Comparison of ENCODE assay signal across 8 cellular contexts in genomic region chr15:40340740-40341400, GRCh38. TPM values are rescaled to one million over a fixed set of nuclear protein-coding genes. Genes with fewer than 3 reads are reported as not detected.
DNase-seq lines count a peak whose midpoint lies in the region; ATAC-seq and TF ChIP-seq lines count a peak whose summit lies in the region.

Gene CCDC9B (minus strand): TSS chr15:40340939. CDS start chr15:40340819, 120 bp downstream.

- no peak for TF ChIP-seq CTCF in brain (conservative IDR thresholded peaks at IDR 0.05)

- peaks cover 65% of the 10 kb centered on the region for H3K4me1 Mint-ChIP-seq in brain

- H3K36me3 Mint-ChIP-seq in brain: no peaks in the 10 kb centered on the region

- DNase-seq in GM03348 (ENCODE audit: low spot score): peak; percentile 94
- peak; percentile 43 to 68 for DNase-seq in NCI-H446 (lab: John Stamatoyannopoulos, UW)
- no peak for DNase-seq in activated naive CD4-positive, alpha-beta T cell (lab: John Stamatoyannopoulos, UW)
- no peak for DNase-seq in stimulated activated CD4-positive, alpha-beta T cell treated with anti-CD3 and anti-CD28 coated beads, Interleukin-12 subunit alpha, Interleukin-12 subunit beta, amount 100 ng/mL, for 4 hours

- peak within 1 kb of the TSS; percentile 91 to 97 (median 95) for H3K27ac Mint-ChIP-seq in brain

- peak within 1 kb of the TSS in 4 of 5 experiments; percentile 46 to 70 (median 58) for H3K4me3 Mint-ChIP-seq in brain

- H3K9me3 Mint-ChIP-seq in brain: no peaks in the 10 kb centered on the region

- H3K9me3 ChIP-seq in iPS-15b (ENCODE audit: control insufficient read depth, insufficient read depth, low read length) (no peaks in the 10 kb centered on the region), skeletal muscle satellite cell (replicated peaks; ENCODE audit: low read length) (no peaks in the 10 kb centered on the region)

- H3K4me3 ChIP-seq in iPS-15b (ENCODE audit: low read depth, low read length) (no peak within 1 kb of the TSS), skeletal muscle satellite cell (ENCODE audit: low read length) (peak within 1 kb of the TSS; percentile 74)

- peak within 1 kb of the TSS; percentile 32 for H3K9ac ChIP-seq in iPS-15b (ENCODE audit: low read depth, low read length)
- peak within 1 kb of the TSS; percentile 95 for H3K9ac ChIP-seq in skeletal muscle satellite cell (ENCODE audit: low read depth, low read length)

- peak within 1 kb of the TSS; percentile 94 for H3K4me2 ChIP-seq in skeletal muscle satellite cell (ENCODE audit: low read length)

- peaks cover 5% of the 10 kb centered on the region for H3K4me1 ChIP-seq in iPS-15b (ENCODE audit: control insufficient read depth, insufficient read depth, low read length)
- peaks cover 70% of the 10 kb centered on the region for H3K4me1 ChIP-seq in skeletal muscle satellite cell (ENCODE audit: control insufficient read depth, insufficient read depth, low read length)

- H3K27me3 ChIP-seq in iPS-15b (ENCODE audit: control insufficient read depth, insufficient read depth, low read length) (peaks cover 3% of the 10 kb centered on the region), skeletal muscle satellite cell (ENCODE audit: control insufficient read depth, insufficient read depth, low read length) (no peaks in the 10 kb centered on the region)

- no peaks in the 10 kb centered on the region for H3K36me3 ChIP-seq in iPS-15b (ENCODE audit: control insufficient read depth, insufficient read depth, low read length)
- H3K36me3 ChIP-seq in skeletal muscle satellite cell (ENCODE audit: insufficient read depth, low read length): peaks cover 24% of the 10 kb centered on the region

- no peak for ATAC-seq in GM19023 (IDR thresholded peaks at IDR 0.05; ENCODE audit: unreplicated experiment)

- H3K27me3 Mint-ChIP-seq in brain: peaks cover 2% of the 10 kb centered on the region

RNA-seq across cellular contexts. Expression of gene CCDC9B, which starts in this region (rescaled TPM):
- 1.2 TPM for polyA plus RNA-seq in brain (ENCODE audit: insufficient read depth, low read depth, low replicate concordance)
- total RNA-seq in skeletal muscle satellite cell (2012; rRNA removed): 3.1 and 8.6 TPM in 2 replicates

Comparison
In these comparisons a context has a peak if more than half of its experiments do, and no peak if none do; other contexts are left out.
1. DNase-seq: peak in GM03348 (single experiment) and NCI-H446 (2 of 2); none in activated naive CD4-positive, alpha-beta T cell (0 of 4) and stimulated activated CD4-positive, alpha-beta T cell treated with anti-CD3 and anti-CD28 coated beads, Interleukin-12 subunit alpha, Interleukin-12 subunit beta, amount 100 ng/mL, for 4 hours (single experiment).